Comparison of ENCODE assay signal across 23 cellular contexts in the genomic region with DNA sequence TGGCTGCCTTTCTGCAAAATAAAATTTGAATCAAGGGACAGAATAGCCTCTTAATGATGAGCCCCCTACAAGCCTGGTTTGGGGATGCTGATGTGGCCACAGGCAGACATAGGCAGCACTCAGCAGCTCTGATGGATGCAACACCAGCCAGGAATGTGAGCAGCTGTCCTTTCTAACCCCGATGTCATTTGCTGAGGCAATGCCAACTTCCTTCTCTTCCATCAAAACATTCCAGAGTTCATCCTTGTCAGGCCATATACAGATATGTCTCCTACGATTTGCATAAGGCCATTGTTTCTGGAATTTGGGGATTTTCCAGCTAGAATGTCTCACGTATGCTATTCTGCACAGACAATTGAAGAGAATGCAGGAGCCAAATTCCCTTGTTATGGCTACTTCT. TPM values are rescaled to one million over a fixed set of nuclear protein-coding genes. Genes with fewer than 3 reads are reported as not detected.
DNase-seq lines count a peak whose midpoint lies in the region; ATAC-seq, FAIRE-seq and TF ChIP-seq lines count a peak whose summit lies in the region.
"Had no signal": no experiment of that assay in that cellular context is flagged by ENCODE, and none has a peak within 500 bp of the region (broad histone marks: within the 10 kb centered on the region; RNA-seq: fewer than 3 reads in every experiment).

No MANE protein-coding gene starts in this region.

- H3K4me3 Mint-ChIP-seq in type B pancreatic cell = no peak overlapping the region
- H3K4me3 Mint-ChIP-seq: CD4-positive, CD25-positive, alpha-beta regulatory T cell; stimulated activated naive CD8-positive, alpha-beta T cell treated with anti-CD3 and anti-CD28 coated beads, Interleukin-15, amount 100 ng/mL, for 72 hours had no signal

- no peak for ATAC-seq in HG02852 (IDR thresholded peaks at IDR 0.05; ENCODE audit: unreplicated experiment)
- ATAC-seq: heart right ventricle; stimulated activated naive CD8-positive, alpha-beta T cell treated with anti-CD3 and anti-CD28 coated beads, Interleukin-15, amount 100 ng/mL, for 72 hours had no signal

- H3K4me1 Mint-ChIP-seq in type B pancreatic cell (ENCODE audit: unreplicated experiment) = no peaks in the 10 kb centered on the region
- H3K4me1 Mint-ChIP-seq: CD4-positive, CD25-positive, alpha-beta regulatory T cell; stimulated activated naive CD8-positive, alpha-beta T cell treated with anti-CD3 and anti-CD28 coated beads, Interleukin-15, amount 100 ng/mL, for 72 hours had no signal

- no peaks in the 10 kb centered on the region for H3K27me3 ChIP-seq in kidney epithelial cell (ENCODE audit: control insufficient read depth, insufficient read depth, low read length)
- H3K27me3 ChIP-seq: heart right ventricle, right atrium auricular region had no signal

- peak; percentile 85 for FAIRE-seq in HTR-8/SVneo (lab: Jason Lieb, UNC)

- DNase-seq in AG08396 (ENCODE audit: low spot score) (peak; percentile 53), HTR-8/SVneo (ENCODE audit: insufficient read length, low spot score) (peak; percentile 37), choroid plexus epithelial cell (ENCODE audit: low read depth) (peak; percentile 46), kidney epithelial cell (ENCODE audit: low read depth) (peak; percentile 34), Kasumi-1 (lab: John Stamatoyannopoulos, UW) (no peak), NOMO-1 (lab: John Stamatoyannopoulos, UW; ENCODE audit: unreplicated experiment in 2 of 2) (no peak), type B pancreatic cell (ENCODE audit: extremely low spot score, unreplicated experiment) (no peak)
- DNase-seq: amygdala; CD4-positive, CD25-positive, alpha-beta regulatory T cell; DMS79 treated with DMSO at 0.1 percent for 48 hours; heart right ventricle; islet precursor cell; MM.1S; NCI-H187 treated with DMSO at 0.1 percent for 48 hours; NCI-H446 treated with DMSO at 0.1 percent for 48 hours; nucleus accumbens; SHP77 treated with DMSO at 0.1 percent for 48 hours; stimulated activated CD4-positive, alpha-beta T cell treated with anti-CD3 and anti-CD28 coated beads, Interleukin-1b, Interleukin-23, amount 100 ng/mL, for 48 hours; stimulated activated naive CD8-positive, alpha-beta T cell treated with anti-CD3 and anti-CD28 coated beads, Interleukin-15, amount 100 ng/mL, for 72 hours had no signal

- H3K4me3 ChIP-seq in choroid plexus epithelial cell (ENCODE audit: low read depth, low read length) (no peak overlapping the region), kidney epithelial cell (ENCODE audit: low read depth, low read length) (no peak overlapping the region)
- H3K4me3 ChIP-seq: heart right ventricle, right atrium auricular region had no signal

- H3K36me3 Mint-ChIP-seq in type B pancreatic cell = no peaks in the 10 kb centered on the region

- H3K9me3 Mint-ChIP-seq in type B pancreatic cell = no peaks in the 10 kb centered on the region

- TF ChIP-seq CTCF in choroid plexus epithelial cell (conservative IDR thresholded peaks at IDR 0.05; ENCODE audit: low read depth, low read length) (no peak), kidney epithelial cell (IDR thresholded peaks at IDR 0.05; ENCODE audit: insufficient read depth, low read length, poor library complexity, severe bottlenecking) (no peak), type B pancreatic cell (conservative IDR thresholded peaks at IDR 0.05) (no peak)

- no peaks in the 10 kb centered on the region for H3K27me3 Mint-ChIP-seq in type B pancreatic cell
- H3K27me3 Mint-ChIP-seq: CD4-positive, CD25-positive, alpha-beta regulatory T cell; stimulated activated naive CD8-positive, alpha-beta T cell treated with anti-CD3 and anti-CD28 coated beads, Interleukin-15, amount 100 ng/mL, for 72 hours had no signal

- no peaks in the 10 kb centered on the region for H3K36me3 ChIP-seq in kidney epithelial cell (ENCODE audit: control insufficient read depth, insufficient read depth, low read length)
- H3K36me3 ChIP-seq: heart right ventricle, right atrium auricular region had no signal

- H3K27ac Mint-ChIP-seq in type B pancreatic cell = no peak overlapping the region
- H3K27ac Mint-ChIP-seq: CD4-positive, CD25-positive, alpha-beta regulatory T cell; stimulated activated naive CD8-positive, alpha-beta T cell treated with anti-CD3 and anti-CD28 coated beads, Interleukin-15, amount 100 ng/mL, for 72 hours had no signal

RNA-seq across cellular contexts. Expression of a gene that starts 52.1 kb away (rescaled TPM):
- total RNA-seq in kidney epithelial cell (0.27 and 2.1 TPM in 2 replicates), type B pancreatic cell (ENCODE audit: low replicate concordance) (0.07 and 0.31 TPM in 2 replicates)
- total RNA-seq: A673; CD4-positive, CD25-positive, alpha-beta regulatory T cell; mononuclear cell had no signal

Comparison
In these comparisons a context has a peak if more than half of its experiments do, and no peak if none do; other contexts are left out.
1. DNase-seq: peak in AG08396 (single experiment), HTR-8/SVneo (single experiment), choroid plexus epithelial cell (single experiment) and kidney epithelial cell (single experiment); none in Kasumi-1 (0 of 2), NOMO-1 (0 of 2) and type B pancreatic cell (single experiment).